ENCODE assay signal across 11 cellular contexts in the genomic region with DNA sequence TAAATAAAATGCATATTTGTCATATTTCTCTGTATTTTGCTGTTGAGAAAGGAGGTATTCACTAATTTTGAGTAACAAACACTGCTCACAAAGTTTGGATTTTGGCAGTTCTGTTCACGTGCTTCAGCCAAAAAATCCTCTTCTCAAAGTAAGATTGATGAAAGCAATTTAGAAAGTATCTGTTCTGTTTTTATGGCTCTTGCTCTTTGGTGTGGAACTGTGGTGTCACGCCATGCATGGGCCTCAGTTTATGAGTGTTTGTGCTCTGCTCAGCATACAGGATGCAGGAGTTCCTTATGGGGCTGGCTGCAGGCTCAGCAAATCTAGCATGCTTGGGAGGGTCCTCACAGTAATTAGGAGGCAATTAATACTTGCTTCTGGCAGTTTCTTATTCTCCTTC. TPM values are rescaled to one million over a fixed set of nuclear protein-coding genes. Genes with fewer than 3 reads are reported as not detected.
A peak's percentile ranks its signal among the peaks of the same experiment; 100 is the strongest.
DNase-seq lines count a peak whose midpoint lies in the region; ATAC-seq and TF ChIP-seq lines count a peak whose summit lies in the region.
"Had no signal": no experiment of that assay in that cellular context is flagged by ENCODE, and none has a peak within 500 bp of the region (broad histone marks: within the 10 kb centered on the region; RNA-seq: fewer than 3 reads in every experiment).

No MANE protein-coding gene starts in this region.

- H3K9me3 ChIP-seq in uterus = no peaks in the 10 kb centered on the region

- no peaks in the 10 kb centered on the region for H3K27me3 ChIP-seq in uterus
- H3K27me3 ChIP-seq: cardiac muscle cell had no signal

- peak; percentile 55 for DNase-seq in germinal center (ENCODE audit: low spot score)
- no peak for DNase-seq in COR-L47 (lab: John Stamatoyannopoulos, UW)
- no peak for DNase-seq in uterus
- DNase-seq in GF-D8 (lab: John Stamatoyannopoulos, UW) = no peak
- DNase-seq in globus pallidus (ENCODE audit: low spot score) = no peak
- DNase-seq: head of caudate nucleus, NCI-H748 treated with DMSO at 0.1 percent for 48 hours had no signal

- H3K36me3 ChIP-seq in uterus = no peaks in the 10 kb centered on the region
- H3K36me3 ChIP-seq: cardiac muscle cell had no signal

- TF ChIP-seq POLR2A in GM18505 (IDR thresholded peaks at IDR 0.05; ENCODE audit: borderline replicate concordance, extremely low read depth, insufficient read depth, insufficient read length) (peak; percentile 43), uterus (IDR thresholded peaks at IDR 0.05) (no peak)

- no peak overlapping the region for H3K4me3 ChIP-seq in uterus
- H3K4me3 ChIP-seq: cardiac muscle cell had no signal

- intact Hi-C loops in uterus (cut with DNase I; ENCODE audit: low total_unique reads) = no loop called here

- TF ChIP-seq CTCF in uterus (IDR thresholded peaks at IDR 0.05) = no peak

- H3K27ac ChIP-seq in uterus = no peak overlapping the region
- H3K27ac ChIP-seq: cardiac muscle cell had no signal

- ATAC-seq in GM18505 (IDR thresholded peaks at IDR 0.05; ENCODE audit: unreplicated experiment) (peak; percentile 21), GM19463 (IDR thresholded peaks at IDR 0.05; ENCODE audit: unreplicated experiment) (peak; percentile 28), HG03378 (IDR thresholded peaks at IDR 0.05; ENCODE audit: unreplicated experiment) (peak; percentile 46)

- peaks cover 0 to 7% of the 10 kb centered on the region in 2 donors for H3K4me1 ChIP-seq in uterus

RNA-seq across cellular contexts. Expression of gene HTT, which starts 3.3 kb away (rescaled TPM):
- total RNA-seq in uterus = 10 to 100 TPM; 10.9 to 81.4 (median 49.8) TPM

RNA-seq across cellular contexts. Expression of gene HTT-AS, which starts 3.5 kb away (rescaled TPM):
- not detected for total RNA-seq in uterus
- total RNA-seq: cardiac muscle cell had no signal
